Comparison of ENCODE assay signal across 10 cellular contexts in genomic region chr1:204362984-204363334, GRCh38. TPM values are rescaled to one million over a fixed set of nuclear protein-coding genes. Genes with fewer than 3 reads are reported as not detected.
DNase-seq lines count a peak whose midpoint lies in the region; ATAC-seq and TF ChIP-seq lines count a peak whose summit lies in the region.
"Had no signal": no experiment of that assay in that cellular context is flagged by ENCODE, and none has a peak within 500 bp of the region (broad histone marks: within the 10 kb centered on the region; RNA-seq: fewer than 3 reads in every experiment).

No MANE protein-coding gene starts in this region.

- DNase-seq in SK-N-SH: no peak
- DNase-seq in ascending aorta (ENCODE audit: low spot score in 2 of 2): no peak
- no peak for DNase-seq in left lobe of liver (ENCODE audit: low spot score)
- no peak for DNase-seq in H4 (ENCODE audit: low spot score)
- DNase-seq in HK-2 (ENCODE audit: unreplicated experiment): no peak
- DNase-seq: NCI-H524 treated with DMSO at 0.1 percent for 48 hours had no signal

- peaks cover 4 to 31% of the 10 kb centered on the region in 2 experiments; a peak in 1 of 4 replicates for H3K4me1 ChIP-seq in SK-N-SH (ENCODE audit: control insufficient read depth in 1 of 2, insufficient read depth in 2 of 2, low read depth in 1 of 2, low read length in 1 of 2)
- peaks cover 2 to 4% of the 10 kb centered on the region in 2 donors for H3K4me1 ChIP-seq in ascending aorta

- no peaks in the 10 kb centered on the region for H3K36me3 ChIP-seq in SK-N-SH (replicated peaks in 1 of 2; ENCODE audit: control insufficient read depth in 1 of 2, insufficient read depth in 2 of 2, low read length in 1 of 2)
- no peaks in the 10 kb centered on the region for H3K36me3 ChIP-seq in ascending aorta

- TF ChIP-seq CTCF in SK-N-SH (IDR thresholded peaks at IDR 0.05) (no peak), ascending aorta (IDR thresholded peaks at IDR 0.05) (no peak)

- H3K27ac ChIP-seq in SK-N-SH (ENCODE audit: low read depth in 2 of 2, low read length in 1 of 2) (no peak overlapping the region; a peak in 1 of 4 replicates), ascending aorta (no peak overlapping the region), temporal lobe (ENCODE audit: low read depth, low read length) (peak overlapping the region; percentile 60)
- H3K27ac ChIP-seq: 22Rv1 had no signal

- no peak for TF ChIP-seq RAD21 in SK-N-SH (IDR thresholded peaks at IDR 0.05; ENCODE audit: low read length)

- H3K79me2 ChIP-seq in SK-N-SH (ENCODE audit: insufficient read depth): no peaks in the 10 kb centered on the region

- H3K9me3 ChIP-seq in SK-N-SH (no peaks in the 10 kb centered on the region), ascending aorta (no peaks in the 10 kb centered on the region)

- intact Hi-C loops in ascending aorta (cut with DNase I): loop anchor here (1.0 to 10.0 kb wide), 3 partner anchors 151 to 498 kb away; partner anchors contain the start of genes GOLT1A and SNRPE

- H3K4me3 ChIP-seq in SK-N-SH (ENCODE audit: low read depth in 2 of 2, low read length in 1 of 2): peak overlapping the region in 1 of 2 experiments; percentile 41; a peak in 3 of 4 replicates
- H3K4me3 ChIP-seq in ascending aorta: peak overlapping the region; percentile 48 to 64

- POLR2A ChIA-PET in SK-N-SH (lab: Yijun Ruan, JAX): interaction anchor here (1.2 to 2.7 kb wide), 4 partner anchors 13 to 211 kb away, joined by 3 to 7 read pairs (median 4); partner anchors contain the start of gene ETNK2

- peak overlapping the region; percentile 95 for H2AFZ ChIP-seq in SK-N-SH (ENCODE audit: low read depth)

- CTCF ChIA-PET in SK-N-SH (lab: Yijun Ruan, JAX): interaction anchor here (0.6 to 8.4 kb wide), 52 partner anchors 9 to 528 kb away, joined by 3 to 338 read pairs (median 6); partner anchors contain the start of genes ETNK2, GOLT1A, KISS1 and REN

- no peaks in the 10 kb centered on the region for H4K20me1 ChIP-seq in SK-N-SH (ENCODE audit: insufficient read depth)

- H3K9me2 ChIP-seq in SK-N-SH: no peaks in the 10 kb centered on the region

- TF ChIP-seq EP300 in SK-N-SH (IDR thresholded peaks at IDR 0.05; ENCODE audit: borderline replicate concordance in 1 of 2, low read depth in 1 of 2, low read length in 1 of 2): no peak

- H3K9ac ChIP-seq in SK-N-SH: no peak overlapping the region

- 76% methylated on average over 6 of the region's 11 CpGs for WGBS in SK-N-SH (ENCODE audit: low lambda C conversion rate)

- peak overlapping the region; percentile 91 for H3K4me2 ChIP-seq in SK-N-SH

- peaks cover 7% of the 10 kb centered on the region; the same call in 1 of the 2 replicates for H3K27me3 ChIP-seq in SK-N-SH (ENCODE audit: insufficient read depth)
- no peaks in the 10 kb centered on the region for H3K27me3 ChIP-seq in ascending aorta

- ATAC-seq in SK-N-SH treated with all-trans-retinoic acid at 6 μM for 48 hours (no peak; the same call in 2 of the 3 replicates), left lobe of liver (peak; percentile 3), GM18907 (IDR thresholded peaks at IDR 0.05; ENCODE audit: unreplicated experiment) (no peak)

- H3F3A ChIP-seq in SK-N-SH (replicated peaks; ENCODE audit: insufficient read depth): no peaks in the 10 kb centered on the region

TF ChIP-seq in SK-N-SH, 30 proteins besides CTCF, POLR2A, EP300 and RAD21 (continues in another document):
- TF ChIP-seq RFX5 (IDR thresholded peaks at IDR 0.05; ENCODE audit: low read length) (no peak), FOXJ3 (CRISPR knock-in tag; IDR thresholded peaks at IDR 0.05) (no peak), REST (IDR thresholded peaks at IDR 0.05; ENCODE audit: low read depth, low read length) (no peak), IRF3 (IDR thresholded peaks at IDR 0.05; ENCODE audit: low read depth, low read length) (no peak), JUND (IDR thresholded peaks at IDR 0.05) (no peak), FOXM1 (IDR thresholded peaks at IDR 0.05; ENCODE audit: low read depth) (no peak)

TF ChIP-seq in SK-N-SH treated with all-trans-retinoic acid at 6 μM for 48 hours, 23 proteins besides CTCF, POLR2A, EP300 and RAD21:
- TF ChIP-seq CSDC2 (CRISPR knock-in tag; IDR thresholded peaks at IDR 0.05) (no peak), TCF4 (CRISPR knock-in tag; IDR thresholded peaks at IDR 0.05; ENCODE audit: borderline replicate concordance) (no peak), ZNF565 (CRISPR knock-in tag; conservative IDR thresholded peaks at IDR 0.05; ENCODE audit: low read depth) (no peak), ZFP3 (CRISPR knock-in tag; IDR thresholded peaks at IDR 0.05) (no peak), TOX (CRISPR knock-in tag; IDR thresholded peaks at IDR 0.05; ENCODE audit: borderline replicate concordance) (no peak), RARB (CRISPR knock-in tag; IDR thresholded peaks at IDR 0.05) (no peak)

RNA-seq across cellular contexts. Expression of gene PLEKHA6, which starts 3.2 kb away (rescaled TPM):
- 1.2 and 3.1 TPM in 2 replicates for polyA plus RNA-seq in SK-N-SH (2012; rRNA removed)
- polyA plus RNA-seq in SK-N-SH (2012; cell fraction: cytosol; rRNA removed): 1.5 and 3.4 TPM in 2 replicates
- polyA plus RNA-seq in SK-N-SH (2012; cell fraction: nucleus; rRNA removed): 6.3 and 7.7 TPM in 2 replicates
- total RNA-seq in ascending aorta: 4.9 TPM
- 28.8 TPM for total RNA-seq in left lobe of liver
- total RNA-seq in temporal lobe: 10.3 TPM
- 1.2 and 3.4 TPM in 2 replicates for total RNA-seq in H4 (2014; rRNA removed; shearing (Covaris generic))

RNA-seq across cellular contexts. Expression of gene PPP1R15B, which starts 48.7 kb away (rescaled TPM):
- 12.1 and 14.3 TPM in 2 replicates for polyA plus RNA-seq in SK-N-SH (2012; rRNA removed)
- polyA plus RNA-seq in SK-N-SH (2012; cell fraction: cytosol; rRNA removed): 13.1 and 13.4 TPM in 2 replicates
- 10.3 and 13.2 TPM in 2 replicates for polyA plus RNA-seq in SK-N-SH (2012; cell fraction: nucleus; rRNA removed)
- total RNA-seq in ascending aorta (36.1 TPM), left lobe of liver (34.1 TPM), temporal lobe (37.9 TPM)
- 17.9 and 19.2 TPM in 2 replicates for total RNA-seq in H4 (2014; rRNA removed; shearing (Covaris generic))
